ENCODE assay signal across 1 cellular context in genomic region chr17:386145-386876, GRCh38.
A peak's percentile ranks its signal among the peaks of the same experiment; 100 is the strongest.
TF ChIP-seq lines count a peak whose summit lies in the region.

No MANE protein-coding gene starts in this region.

TF ChIP-seq in HEK293, 187 proteins besides CTCF, POLR2A, EP300 and RAD21 (continued from another document):
- TF ChIP-seq, protein P1, sequence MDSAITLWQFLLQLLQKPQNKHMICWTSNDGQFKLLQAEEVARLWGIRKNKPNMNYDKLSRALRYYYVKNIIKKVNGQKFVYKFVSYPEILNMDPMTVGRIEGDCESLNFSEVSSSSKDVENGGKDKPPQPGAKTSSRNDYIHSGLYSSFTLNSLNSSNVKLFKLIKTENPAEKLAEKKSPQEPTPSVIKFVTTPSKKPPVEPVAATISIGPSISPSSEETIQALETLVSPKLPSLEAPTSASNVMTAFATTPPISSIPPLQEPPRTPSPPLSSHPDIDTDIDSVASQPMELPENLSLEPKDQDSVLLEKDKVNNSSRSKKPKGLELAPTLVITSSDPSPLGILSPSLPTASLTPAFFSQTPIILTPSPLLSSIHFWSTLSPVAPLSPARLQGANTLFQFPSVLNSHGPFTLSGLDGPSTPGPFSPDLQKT (IDR thresholded peaks at IDR 0.05; ENCODE audit: borderline replicate concordance, low read depth, low read length), result no peak
- TF ChIP-seq, protein P2, sequence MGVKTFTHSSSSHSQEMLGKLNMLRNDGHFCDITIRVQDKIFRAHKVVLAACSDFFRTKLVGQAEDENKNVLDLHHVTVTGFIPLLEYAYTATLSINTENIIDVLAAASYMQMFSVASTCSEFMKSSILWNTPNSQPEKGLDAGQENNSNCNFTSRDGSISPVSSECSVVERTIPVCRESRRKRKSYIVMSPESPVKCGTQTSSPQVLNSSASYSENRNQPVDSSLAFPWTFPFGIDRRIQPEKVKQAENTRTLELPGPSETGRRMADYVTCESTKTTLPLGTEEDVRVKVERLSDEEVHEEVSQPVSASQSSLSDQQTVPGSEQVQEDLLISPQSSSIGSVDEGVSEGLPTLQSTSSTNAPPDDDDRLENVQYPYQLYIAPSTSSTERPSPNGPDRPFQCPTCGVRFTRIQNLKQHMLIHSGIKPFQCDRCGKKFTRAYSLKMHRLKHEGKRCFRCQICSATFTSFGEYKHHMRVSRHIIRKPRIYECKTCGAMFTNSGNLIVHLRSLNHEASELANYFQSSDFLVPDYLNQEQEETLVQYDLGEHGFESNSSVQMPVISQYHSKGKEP (tag by site-specific recombination; IDR thresholded peaks at IDR 0.05), result no peak
- no peak for TF ChIP-seq KLF7 (tag by site-specific recombination; IDR thresholded peaks at IDR 0.05; ENCODE audit: borderline replicate concordance)
- TF ChIP-seq, protein P3, sequence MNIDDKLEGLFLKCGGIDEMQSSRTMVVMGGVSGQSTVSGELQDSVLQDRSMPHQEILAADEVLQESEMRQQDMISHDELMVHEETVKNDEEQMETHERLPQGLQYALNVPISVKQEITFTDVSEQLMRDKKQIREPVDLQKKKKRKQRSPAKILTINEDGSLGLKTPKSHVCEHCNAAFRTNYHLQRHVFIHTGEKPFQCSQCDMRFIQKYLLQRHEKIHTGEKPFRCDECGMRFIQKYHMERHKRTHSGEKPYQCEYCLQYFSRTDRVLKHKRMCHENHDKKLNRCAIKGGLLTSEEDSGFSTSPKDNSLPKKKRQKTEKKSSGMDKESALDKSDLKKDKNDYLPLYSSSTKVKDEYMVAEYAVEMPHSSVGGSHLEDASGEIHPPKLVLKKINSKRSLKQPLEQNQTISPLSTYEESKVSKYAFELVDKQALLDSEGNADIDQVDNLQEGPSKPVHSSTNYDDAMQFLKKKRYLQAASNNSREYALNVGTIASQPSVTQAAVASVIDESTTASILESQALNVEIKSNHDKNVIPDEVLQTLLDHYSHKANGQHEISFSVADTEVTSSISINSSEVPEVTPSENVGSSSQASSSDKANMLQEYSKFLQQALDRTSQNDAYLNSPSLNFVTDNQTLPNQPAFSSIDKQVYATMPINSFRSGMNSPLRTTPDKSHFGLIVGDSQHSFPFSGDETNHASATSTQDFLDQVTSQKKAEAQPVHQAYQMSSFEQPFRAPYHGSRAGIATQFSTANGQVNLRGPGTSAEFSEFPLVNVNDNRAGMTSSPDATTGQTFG (tag by site-specific recombination; IDR thresholded peaks at IDR 0.05; ENCODE audit: borderline replicate concordance), result no peak
- TF ChIP-seq ZFP69B (tag by site-specific recombination; IDR thresholded peaks at IDR 0.05), result no peak
- TF ChIP-seq REST (tag by site-specific recombination; IDR thresholded peaks at IDR 0.05), result no peak
- peak; percentile 86 for TF ChIP-seq SCRT2 (tag by site-specific recombination; IDR thresholded peaks at IDR 0.05)
- TF ChIP-seq ZNF24 (tag by site-specific recombination; IDR thresholded peaks at IDR 0.05), result no peak
- no peak for TF ChIP-seq ZNF639 (tag by site-specific recombination; IDR thresholded peaks at IDR 0.05)
- no peak for TF ChIP-seq ZNF184 (tag by site-specific recombination; IDR thresholded peaks at IDR 0.05)
- TF ChIP-seq PBX3 (CRISPR knock-in tag; IDR thresholded peaks at IDR 0.05), result peak; percentile 49; the same call in 1 of the 2 replicates
- TF ChIP-seq IKZF3 (tag by site-specific recombination; IDR thresholded peaks at IDR 0.05), result 0 out of 2 replicates have a peak, but pooled peaks have one; percentile 20
- no peak for TF ChIP-seq ZNF354C (tag by site-specific recombination; IDR thresholded peaks at IDR 0.05; ENCODE audit: borderline replicate concordance, low read depth)
- no peak for TF ChIP-seq ZNF530 (tag by site-specific recombination; IDR thresholded peaks at IDR 0.05; ENCODE audit: low read depth)
- TF ChIP-seq ZNF626 (tag by site-specific recombination; IDR thresholded peaks at IDR 0.05), result no peak
- TF ChIP-seq, protein P4, sequence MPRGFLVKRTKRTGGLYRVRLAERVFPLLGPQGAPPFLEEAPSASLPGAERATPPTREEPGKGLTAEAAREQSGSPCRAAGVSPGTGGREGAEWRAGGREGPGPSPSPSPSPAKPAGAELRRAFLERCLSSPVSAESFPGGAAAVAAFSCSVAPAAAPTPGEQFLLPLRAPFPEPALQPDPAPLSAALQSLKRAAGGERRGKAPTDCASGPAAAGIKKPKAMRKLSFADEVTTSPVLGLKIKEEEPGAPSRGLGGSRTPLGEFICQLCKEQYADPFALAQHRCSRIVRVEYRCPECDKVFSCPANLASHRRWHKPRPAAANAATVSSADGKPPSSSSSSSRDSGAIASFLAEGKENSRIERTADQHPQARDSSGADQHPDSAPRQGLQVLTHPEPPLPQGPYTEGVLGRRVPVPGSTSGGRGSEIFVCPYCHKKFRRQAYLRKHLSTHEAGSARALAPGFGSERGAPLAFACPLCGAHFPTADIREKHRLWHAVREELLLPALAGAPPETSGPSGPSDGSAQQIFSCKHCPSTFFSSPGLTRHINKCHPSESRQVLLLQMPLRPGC (tag by site-specific recombination; IDR thresholded peaks at IDR 0.05), result no peak
- TF ChIP-seq ATF2 (tag by site-specific recombination; IDR thresholded peaks at IDR 0.05; ENCODE audit: low read depth), result no peak
- 0 out of 2 replicates have a peak, but pooled peaks have one; percentile 7 for TF ChIP-seq ZNF654 (tag by site-specific recombination; IDR thresholded peaks at IDR 0.05; ENCODE audit: low read depth)
- TF ChIP-seq ZFP37 (tag by site-specific recombination; IDR thresholded peaks at IDR 0.05), result no peak
- TF ChIP-seq, protein P5, sequence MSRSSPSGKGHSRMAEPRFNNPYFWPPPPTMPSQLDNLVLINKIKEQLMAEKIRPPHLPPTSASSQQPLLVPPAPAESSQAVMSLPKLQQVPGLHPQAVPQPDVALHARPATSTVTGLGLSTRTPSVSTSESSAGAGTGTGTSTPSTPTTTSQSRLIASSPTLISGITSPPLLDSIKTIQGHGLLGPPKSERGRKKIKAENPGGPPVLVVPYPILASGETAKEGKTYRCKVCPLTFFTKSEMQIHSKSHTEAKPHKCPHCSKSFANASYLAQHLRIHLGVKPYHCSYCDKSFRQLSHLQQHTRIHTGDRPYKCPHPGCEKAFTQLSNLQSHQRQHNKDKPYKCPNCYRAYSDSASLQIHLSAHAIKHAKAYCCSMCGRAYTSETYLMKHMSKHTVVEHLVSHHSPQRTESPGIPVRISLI (tag by site-specific recombination; IDR thresholded peaks at IDR 0.05), result no peak
- no peak for TF ChIP-seq ZNF560 (tag by site-specific recombination; IDR thresholded peaks at IDR 0.05; ENCODE audit: borderline replicate concordance)
